ENCODE assay signal across 8 cellular contexts in genomic region chr15:84992157-84992940, GRCh38. TPM values are rescaled to one million over a fixed set of nuclear protein-coding genes. Genes with fewer than 3 reads are reported as not detected.
A peak's percentile ranks its signal among the peaks of the same experiment; 100 is the strongest.
DNase-seq lines count a peak whose midpoint lies in the region; ATAC-seq and TF ChIP-seq lines count a peak whose summit lies in the region.

No MANE protein-coding gene starts in this region.

- H3K9ac ChIP-seq in neural progenitor cell = no peak overlapping the region

- no peaks in the 10 kb centered on the region for H3K4me1 ChIP-seq in neural progenitor cell

- H4K20me1 ChIP-seq in neural progenitor cell (ENCODE audit: low read depth) = no peaks in the 10 kb centered on the region

- H3K27me3 Mint-ChIP-seq in activated naive CD8-positive, alpha-beta T cell treated with anti-CD3 and anti-CD28 coated beads, Interleukin-2, amount 10 ng/mL, durations not matched to agents 7 days and 5 days = no peaks in the 10 kb centered on the region
- no peaks in the 10 kb centered on the region for H3K27me3 Mint-ChIP-seq in memory B cell
- peaks cover 4% of the 10 kb centered on the region for H3K27me3 Mint-ChIP-seq in neural progenitor cell (ENCODE audit: insufficient read depth, low read depth)

- no peak overlapping the region for H3K27ac Mint-ChIP-seq in activated naive CD8-positive, alpha-beta T cell treated with anti-CD3 and anti-CD28 coated beads, Interleukin-2, amount 10 ng/mL, durations not matched to agents 7 days and 5 days
- H3K27ac Mint-ChIP-seq in memory B cell (peak overlapping the region; percentile 9), neural progenitor cell (no peak overlapping the region)

- H3K36me3 ChIP-seq in neural progenitor cell = no peaks in the 10 kb centered on the region

- no peaks in the 10 kb centered on the region for H3F3A ChIP-seq in neural progenitor cell (ENCODE audit: low read depth)

- no peak overlapping the region for H2AFZ ChIP-seq in neural progenitor cell (replicated peaks)

- no peaks in the 10 kb centered on the region for H3K79me2 ChIP-seq in neural progenitor cell (ENCODE audit: low read depth)

- no peaks in the 10 kb centered on the region for H3K9me3 ChIP-seq in neural progenitor cell (ENCODE audit: low read depth)

- no peaks in the 10 kb centered on the region for H3K27me3 ChIP-seq in neural progenitor cell

- peak; percentile 50 for DNase-seq in stimulated activated naive CD4-positive, alpha-beta T cell treated with Interleukin-2 at 50 U/mL for 16 hours (lab: John Stamatoyannopoulos, UW)
- DNase-seq in stimulated activated naive CD4-positive, alpha-beta T cell (lab: John Stamatoyannopoulos, UW) = no peak
- no peak for DNase-seq in activated naive CD8-positive, alpha-beta T cell treated with anti-CD3 and anti-CD28 coated beads, Interleukin-2, amount 10 ng/mL, durations not matched to agents 7 days and 5 days
- DNase-seq in memory B cell (ENCODE audit: low spot score in 2 of 2) (no peak), neural progenitor cell (ENCODE audit: low spot score) (no peak), NCI-H2029 treated with DMSO at 0.1 percent for 48 hours (lab: John Stamatoyannopoulos, UW) (no peak)

- H3K36me3 Mint-ChIP-seq in activated naive CD8-positive, alpha-beta T cell treated with anti-CD3 and anti-CD28 coated beads, Interleukin-2, amount 10 ng/mL, durations not matched to agents 7 days and 5 days = peaks cover 5% of the 10 kb centered on the region
- H3K36me3 Mint-ChIP-seq in memory B cell (peaks cover 3% of the 10 kb centered on the region), neural progenitor cell (no peaks in the 10 kb centered on the region)

- POLR2A ChIA-PET in activated naive CD8-positive, alpha-beta T cell treated with anti-CD3 and anti-CD28 coated beads, Interleukin-2, amount 10 ng/mL, durations not matched to agents 7 days and 5 days (lab: Charles Lee) = interaction anchor here (0.6 kb wide), 1 partner anchor 21 kb away, joined by 3 read pairs; no protein-coding TSS in a partner anchor

- H3K9me3 Mint-ChIP-seq in activated naive CD8-positive, alpha-beta T cell treated with anti-CD3 and anti-CD28 coated beads, Interleukin-2, amount 10 ng/mL, durations not matched to agents 7 days and 5 days = no peaks in the 10 kb centered on the region
- H3K9me3 Mint-ChIP-seq in memory B cell (no peaks in the 10 kb centered on the region), neural progenitor cell (no peaks in the 10 kb centered on the region)

- no peak for TF ChIP-seq CTCF in neural progenitor cell (IDR thresholded peaks at IDR 0.05)

- H3K4me2 ChIP-seq in neural progenitor cell = no peak overlapping the region

- ATAC-seq in activated naive CD8-positive, alpha-beta T cell treated with anti-CD3 and anti-CD28 coated beads, Interleukin-2, amount 10 ng/mL, durations not matched to agents 7 days and 5 days (ENCODE audit: low read depth) = peak; percentile 58
- ATAC-seq in memory B cell (ENCODE audit: low read depth) (no peak), HG03196 (IDR thresholded peaks at IDR 0.05; ENCODE audit: unreplicated experiment) (no peak), GM19023 (IDR thresholded peaks at IDR 0.05; ENCODE audit: unreplicated experiment) (no peak)

- no peak overlapping the region for H3K4me3 ChIP-seq in neural progenitor cell

- H3K27ac ChIP-seq in neural progenitor cell = no peak overlapping the region

- peak overlapping the region; percentile 11 for H3K4me3 Mint-ChIP-seq in activated naive CD8-positive, alpha-beta T cell treated with anti-CD3 and anti-CD28 coated beads, Interleukin-2, amount 10 ng/mL, durations not matched to agents 7 days and 5 days
- no peak overlapping the region for H3K4me3 Mint-ChIP-seq in memory B cell
- H3K4me3 Mint-ChIP-seq in neural progenitor cell = no peak overlapping the region

- peaks cover 33% of the 10 kb centered on the region for H3K4me1 Mint-ChIP-seq in activated naive CD8-positive, alpha-beta T cell treated with anti-CD3 and anti-CD28 coated beads, Interleukin-2, amount 10 ng/mL, durations not matched to agents 7 days and 5 days
- H3K4me1 Mint-ChIP-seq in memory B cell (peaks cover 31% of the 10 kb centered on the region), neural progenitor cell (no peaks in the 10 kb centered on the region)

RNA-seq across cellular contexts. Expression of gene PDE8A, which starts 10.7 kb away (rescaled TPM):
- 10 to 100 TPM; 22.3 to 27.7 TPM for total RNA-seq in activated naive CD8-positive, alpha-beta T cell treated with anti-CD3 and anti-CD28 coated beads, Interleukin-2, amount 10 ng/mL, durations not matched to agents 7 days and 5 days
- total RNA-seq in neural progenitor cell (ENCODE audit: low replicate concordance) = 9.0 and 11.4 TPM in 2 replicates
